In genomic region chr2:85476624-85477023, GRCh38 we compare ENCODE assay signal across 1 cellular context.
TF ChIP-seq lines count a peak whose summit lies in the region.

No MANE protein-coding gene starts in this region.

TF ChIP-seq in H1, 55 proteins besides CTCF, POLR2A, EP300 and RAD21 (continued from another document):
- TF ChIP-seq TBP (IDR thresholded peaks at IDR 0.05; ENCODE audit: low read depth, low read length) (no peak), CEBPB (IDR thresholded peaks at IDR 0.05; ENCODE audit: low read depth, low read length) (no peak)
- TF ChIP-seq, protein P1, sequence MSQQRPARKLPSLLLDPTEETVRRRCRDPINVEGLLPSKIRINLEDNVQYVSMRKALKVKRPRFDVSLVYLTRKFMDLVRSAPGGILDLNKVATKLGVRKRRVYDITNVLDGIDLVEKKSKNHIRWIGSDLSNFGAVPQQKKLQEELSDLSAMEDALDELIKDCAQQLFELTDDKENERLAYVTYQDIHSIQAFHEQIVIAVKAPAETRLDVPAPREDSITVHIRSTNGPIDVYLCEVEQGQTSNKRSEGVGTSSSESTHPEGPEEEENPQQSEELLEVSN (IDR thresholded peaks at IDR 0.05) = no peak
